ENCODE assay signal across 3 cellular contexts in genomic region chr5:102795546-102795945, GRCh38.
TF ChIP-seq lines count a peak whose summit lies in the region.

No MANE protein-coding gene starts in this region.

TF ChIP-seq in SK-N-SH, 30 proteins besides CTCF, POLR2A, EP300 and RAD21 (continued from another document):
- TF ChIP-seq USF1 (IDR thresholded peaks at IDR 0.05; ENCODE audit: borderline replicate concordance, low read depth) (no peak), SMC3 (IDR thresholded peaks at IDR 0.05; ENCODE audit: low read depth, low read length) (no peak)

TF ChIP-seq in SK-N-SH treated with all-trans-retinoic acid at 6 μM for 48 hours, 23 proteins besides CTCF, POLR2A, EP300 and RAD21 (continued from another document):
- TF ChIP-seq POU6F1 (CRISPR knock-in tag; IDR thresholded peaks at IDR 0.05; ENCODE audit: borderline replicate concordance, low read depth) (no peak), OSR1 (CRISPR knock-in tag; IDR thresholded peaks at IDR 0.05) (no peak), ZNF8 (CRISPR knock-in tag; IDR thresholded peaks at IDR 0.05) (no peak), CSRNP3 (CRISPR knock-in tag; IDR thresholded peaks at IDR 0.05) (no peak), TOX (CRISPR knock-in tag; IDR thresholded peaks at IDR 0.05; ENCODE audit: borderline replicate concordance) (no peak), ZNF70 (CRISPR knock-in tag; IDR thresholded peaks at IDR 0.05) (no peak), ZC3H10 (CRISPR knock-in tag; IDR thresholded peaks at IDR 0.05) (no peak), ZNF565 (CRISPR knock-in tag; conservative IDR thresholded peaks at IDR 0.05; ENCODE audit: low read depth) (no peak), ARNTL (CRISPR knock-in tag; IDR thresholded peaks at IDR 0.05; ENCODE audit: borderline replicate concordance, low read depth) (no peak), TSHZ2 (CRISPR knock-in tag; IDR thresholded peaks at IDR 0.05) (no peak), ZFP3 (CRISPR knock-in tag; IDR thresholded peaks at IDR 0.05) (no peak), ZFP30 (CRISPR knock-in tag; IDR thresholded peaks at IDR 0.05) (no peak)

TF ChIP-seq in liver, 16 proteins besides CTCF, POLR2A, EP300 and RAD21 (continued from another document):
- TF ChIP-seq ZBTB33 (IDR thresholded peaks at IDR 0.05) (no peak), FOXA1 (IDR thresholded peaks at IDR 0.05) (no peak), EGR1 (IDR thresholded peaks at IDR 0.05; ENCODE audit: low read depth in 2 of 2) (no peak), FOXA2 (IDR thresholded peaks at IDR 0.05) (no peak), MAX (IDR thresholded peaks at IDR 0.05) (no peak), RXRA (IDR thresholded peaks at IDR 0.05) (no peak), YY1 (IDR thresholded peaks at IDR 0.05) (no peak)
